In genomic region chr4:18512718-18513117, GRCh38 we compare ENCODE assay signal across 19 cellular contexts.
"Had no signal": no experiment of that assay in that cellular context is flagged by ENCODE, and none has a peak within 500 bp of the region (broad histone marks: within the 10 kb centered on the region; RNA-seq: fewer than 3 reads in every experiment).

No MANE protein-coding gene starts in this region.

- H3K36me3 ChIP-seq: colonic mucosa, esophagus muscularis mucosa, gastroesophageal sphincter, heart left ventricle, left lung, lower lobe of right lung had no signal

- H3K4me1 Mint-ChIP-seq: endodermal cell; naive thymus-derived CD4-positive, alpha-beta T cell had no signal

- H3K4me3 Mint-ChIP-seq: dendritic cell treated with granulocyte-macrophage colony-stimulating factor and Interleukin-4, amounts not matched to agents 40 ng/mL and 50 ng/mL, for 4 days; effector memory CD8-positive, alpha-beta T cell; endodermal cell; naive thymus-derived CD4-positive, alpha-beta T cell had no signal

- H3K27me3 ChIP-seq: colonic mucosa, foreskin keratinocyte, gastroesophageal sphincter, heart left ventricle, hepatocyte, left lung had no signal

- H3K4me1 ChIP-seq: colonic mucosa, esophagus muscularis mucosa, foreskin keratinocyte, gastroesophageal sphincter, heart left ventricle, left lung, lower lobe of right lung had no signal

- DNase-seq: colonic mucosa; cortex of kidney; effector CD8-positive, alpha-beta T cell; effector memory CD8-positive, alpha-beta T cell; endodermal cell; foreskin keratinocyte; heart left ventricle; hypothalamus; left cardiac atrium; left lung; left ventricle myocardium superior; lower lobe of right lung; mesenchymal stem cell; midbrain; naive thymus-derived CD4-positive, alpha-beta T cell had no signal

- H3K4me3 ChIP-seq: colonic mucosa, esophagus muscularis mucosa, gastroesophageal sphincter, heart left ventricle, hepatocyte, left lung, lower lobe of right lung had no signal

- H3K27ac Mint-ChIP-seq: dendritic cell treated with granulocyte-macrophage colony-stimulating factor and Interleukin-4, amounts not matched to agents 40 ng/mL and 50 ng/mL, for 4 days; effector memory CD8-positive, alpha-beta T cell; endodermal cell; naive thymus-derived CD4-positive, alpha-beta T cell had no signal

- H3K27me3 Mint-ChIP-seq: dendritic cell treated with granulocyte-macrophage colony-stimulating factor and Interleukin-4, amounts not matched to agents 40 ng/mL and 50 ng/mL, for 4 days; effector memory CD8-positive, alpha-beta T cell had no signal

- H3K9me3 Mint-ChIP-seq: endodermal cell had no signal

- ATAC-seq: effector memory CD8-positive, alpha-beta T cell; foreskin keratinocyte; gastroesophageal sphincter; heart left ventricle; left cardiac atrium; left lung; left ventricle myocardium superior; lower lobe of right lung; naive thymus-derived CD4-positive, alpha-beta T cell had no signal

- H3K9me3 ChIP-seq: colonic mucosa, esophagus muscularis mucosa, gastroesophageal sphincter, heart left ventricle, left lung, lower lobe of right lung had no signal

- H3K36me3 Mint-ChIP-seq: naive thymus-derived CD4-positive, alpha-beta T cell had no signal

- H3K27ac ChIP-seq: colonic mucosa, esophagus muscularis mucosa, foreskin keratinocyte, gastroesophageal sphincter, heart left ventricle, hepatocyte, left lung, lower lobe of right lung had no signal
